Comparison of ENCODE assay signal across 18 cellular contexts in the genomic region with DNA sequence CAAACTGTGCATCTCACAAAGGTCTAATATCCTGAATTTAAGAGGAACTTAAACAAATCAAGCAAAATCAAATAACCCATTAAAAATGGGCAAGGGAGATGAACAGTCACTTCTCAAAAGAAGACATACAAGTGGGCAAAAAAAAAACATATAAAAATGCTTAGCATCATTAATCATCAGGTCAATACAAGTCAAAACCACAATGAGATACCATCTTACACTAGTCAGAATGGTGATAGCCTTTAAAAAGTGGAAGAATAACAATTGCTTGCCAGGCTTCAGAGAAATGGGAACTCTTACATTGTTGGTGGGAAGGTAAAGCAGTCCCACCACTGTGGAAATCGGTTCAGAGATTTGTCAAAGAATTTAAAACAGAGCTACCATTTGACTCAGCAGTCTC.
DNase-seq lines count a peak whose midpoint lies in the region; ATAC-seq and TF ChIP-seq lines count a peak whose summit lies in the region.
"Had no signal": no experiment of that assay in that cellular context is flagged by ENCODE, and none has a peak within 500 bp of the region (broad histone marks: within the 10 kb centered on the region; RNA-seq: fewer than 3 reads in every experiment).

No MANE protein-coding gene starts in this region.

- no peak overlapping the region for H3K4me3 ChIP-seq in brain microvascular endothelial cell (ENCODE audit: low read depth, low read length)
- H3K4me3 ChIP-seq: MG63, SK-N-MC had no signal

- ATAC-seq in HG02840 (IDR thresholded peaks at IDR 0.05; ENCODE audit: low FRiP score, unreplicated experiment) = no peak
- ATAC-seq: HepG2 had no signal

- no peaks in the 10 kb centered on the region for H3K27me3 ChIP-seq in brain microvascular endothelial cell (replicated peaks)
- H3K27me3 ChIP-seq: MG63 had no signal

- TF ChIP-seq CTCF in brain microvascular endothelial cell (IDR thresholded peaks at IDR 0.05; ENCODE audit: low read depth, low read length, missing control alignments) = no peak
- no peak for TF ChIP-seq CTCF in GM20000 (IDR thresholded peaks at IDR 0.05; ENCODE audit: extremely low read depth, missing control alignments)

- DNase-seq in EL = peak; percentile 56
- peak; percentile 44 for DNase-seq in LHCN-M2 (ENCODE audit: low read depth)
- peak; percentile 32 for DNase-seq in brain microvascular endothelial cell
- DNase-seq in renal cortical epithelial cell (ENCODE audit: low read depth) = peak; percentile 2
- no peak for DNase-seq in stimulated activated CD4-positive, alpha-beta T cell treated with anti-CD3 and anti-CD28 coated beads, Interleukin-4, amount 100 ng/mL, for 1 hour
- no peak for DNase-seq in GM20000 (ENCODE audit: low spot score)
- DNase-seq: AML-193, DMS 273 treated with DMSO at 0.1 percent for 48 hours, H9, KG1, MG63, NCI-H1092 treated with DMSO at 0.1 percent for 48 hours, NCI-H510A treated with DMSO at 0.1 percent for 48 hours, NCI-H82, Right ventricle myocardium superior had no signal

- H3K36me3 ChIP-seq in brain microvascular endothelial cell (replicated peaks) = no peaks in the 10 kb centered on the region
- H3K36me3 ChIP-seq: MG63 had no signal

- H3K27ac ChIP-seq in brain microvascular endothelial cell = no peak overlapping the region
- H3K27ac ChIP-seq: SK-N-MC had no signal

- in situ Hi-C loops in brain microvascular endothelial cell (cut with HindIII; ENCODE audit: low pct_ligation_motif_present, low sequenced_read_pairs) = no loop called here

Comparison
In these comparisons a context has a peak if more than half of its experiments do, and no peak if none do; other contexts are left out.
1. DNase-seq: peak in EL (single experiment), LHCN-M2 (single experiment), brain microvascular endothelial cell (single experiment) and renal cortical epithelial cell (single experiment); none in stimulated activated CD4-positive, alpha-beta T cell treated with anti-CD3 and anti-CD28 coated beads, Interleukin-4, amount 100 ng/mL, for 1 hour (single experiment) and GM20000 (single experiment).